In the genomic region with DNA sequence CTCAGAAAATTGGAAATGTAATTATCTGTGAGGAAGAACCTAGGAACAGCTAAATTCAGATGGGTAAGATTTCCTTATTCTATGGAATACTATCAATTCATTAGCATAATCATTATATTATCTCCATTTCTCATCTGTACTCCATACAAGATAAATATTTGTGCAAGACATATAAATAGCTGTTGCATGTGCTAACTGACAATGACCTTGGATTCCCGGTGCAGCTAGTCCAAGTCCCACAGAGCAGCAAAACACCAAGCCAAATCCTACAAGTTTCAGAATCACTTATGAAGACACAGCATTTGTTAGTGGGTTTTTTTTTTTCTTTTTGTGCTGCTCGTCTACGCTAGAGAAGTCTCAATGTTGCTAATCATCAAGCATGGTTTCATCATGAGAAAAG, we compare ENCODE assay signal across 2 cellular contexts.
TF ChIP-seq lines count a peak whose summit lies in the region.

No MANE protein-coding gene starts in this region.

TF ChIP-seq in WTC11, 78 proteins besides CTCF, POLR2A, EP300 and RAD21:
- TF ChIP-seq SMAD3 (CRISPR knock-in tag; IDR thresholded peaks at IDR 0.05; ENCODE audit: borderline replicate concordance) (no peak), ZNF121 (CRISPR knock-in tag; IDR thresholded peaks at IDR 0.05) (no peak), TCF7 (CRISPR knock-in tag; IDR thresholded peaks at IDR 0.05; ENCODE audit: low read depth) (no peak), ZNF138 (CRISPR knock-in tag; conservative IDR thresholded peaks at IDR 0.05) (no peak), ETV6 (CRISPR knock-in tag; IDR thresholded peaks at IDR 0.05) (no peak)
- TF ChIP-seq, protein P1, sequence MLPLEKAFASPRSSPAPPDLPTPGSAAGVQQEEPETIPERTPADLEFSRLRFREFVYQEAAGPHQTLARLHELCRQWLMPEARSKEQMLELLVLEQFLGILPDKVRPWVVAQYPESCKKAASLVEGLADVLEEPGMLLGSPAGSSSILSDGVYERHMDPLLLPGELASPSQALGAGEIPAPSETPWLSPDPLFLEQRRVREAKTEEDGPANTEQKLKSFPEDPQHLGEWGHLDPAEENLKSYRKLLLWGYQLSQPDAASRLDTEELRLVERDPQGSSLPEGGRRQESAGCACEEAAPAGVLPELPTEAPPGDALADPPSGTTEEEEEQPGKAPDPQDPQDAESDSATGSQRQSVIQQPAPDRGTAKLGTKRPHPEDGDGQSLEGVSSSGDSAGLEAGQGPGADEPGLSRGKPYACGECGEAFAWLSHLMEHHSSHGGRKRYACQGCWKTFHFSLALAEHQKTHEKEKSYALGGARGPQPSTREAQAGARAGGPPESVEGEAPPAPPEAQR (CRISPR knock-in tag; IDR thresholded peaks at IDR 0.05): no peak
- TF ChIP-seq, protein P2, sequence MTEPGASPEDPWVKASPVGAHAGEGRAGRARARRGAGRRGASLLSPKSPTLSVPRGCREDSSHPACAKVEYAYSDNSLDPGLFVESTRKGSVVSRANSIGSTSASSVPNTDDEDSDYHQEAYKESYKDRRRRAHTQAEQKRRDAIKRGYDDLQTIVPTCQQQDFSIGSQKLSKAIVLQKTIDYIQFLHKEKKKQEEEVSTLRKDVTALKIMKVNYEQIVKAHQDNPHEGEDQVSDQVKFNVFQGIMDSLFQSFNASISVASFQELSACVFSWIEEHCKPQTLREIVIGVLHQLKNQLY (CRISPR knock-in tag; IDR thresholded peaks at IDR 0.05): no peak
- TF ChIP-seq, protein P3, sequence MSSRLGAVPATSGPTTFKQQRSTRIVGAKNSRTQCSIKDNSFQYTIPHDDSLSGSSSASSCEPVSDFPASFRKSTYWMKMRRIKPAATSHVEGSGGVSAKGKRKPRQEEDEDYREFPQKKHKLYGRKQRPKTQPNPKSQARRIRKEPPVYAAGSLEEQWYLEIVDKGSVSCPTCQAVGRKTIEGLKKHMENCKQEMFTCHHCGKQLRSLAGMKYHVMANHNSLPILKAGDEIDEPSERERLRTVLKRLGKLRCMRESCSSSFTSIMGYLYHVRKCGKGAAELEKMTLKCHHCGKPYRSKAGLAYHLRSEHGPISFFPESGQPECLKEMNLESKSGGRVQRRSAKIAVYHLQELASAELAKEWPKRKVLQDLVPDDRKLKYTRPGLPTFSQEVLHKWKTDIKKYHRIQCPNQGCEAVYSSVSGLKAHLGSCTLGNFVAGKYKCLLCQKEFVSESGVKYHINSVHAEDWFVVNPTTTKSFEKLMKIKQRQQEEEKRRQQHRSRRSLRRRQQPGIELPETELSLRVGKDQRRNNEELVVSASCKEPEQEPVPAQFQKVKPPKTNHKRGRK (CRISPR knock-in tag; IDR thresholded peaks at IDR 0.05; ENCODE audit: borderline replicate concordance): no peak
- TF ChIP-seq, protein P4, sequence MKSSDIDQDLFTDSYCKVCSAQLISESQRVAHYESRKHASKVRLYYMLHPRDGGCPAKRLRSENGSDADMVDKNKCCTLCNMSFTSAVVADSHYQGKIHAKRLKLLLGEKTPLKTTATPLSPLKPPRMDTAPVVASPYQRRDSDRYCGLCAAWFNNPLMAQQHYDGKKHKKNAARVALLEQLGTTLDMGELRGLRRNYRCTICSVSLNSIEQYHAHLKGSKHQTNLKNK (CRISPR knock-in tag; IDR thresholded peaks at IDR 0.05): no peak
- TF ChIP-seq, protein P5, sequence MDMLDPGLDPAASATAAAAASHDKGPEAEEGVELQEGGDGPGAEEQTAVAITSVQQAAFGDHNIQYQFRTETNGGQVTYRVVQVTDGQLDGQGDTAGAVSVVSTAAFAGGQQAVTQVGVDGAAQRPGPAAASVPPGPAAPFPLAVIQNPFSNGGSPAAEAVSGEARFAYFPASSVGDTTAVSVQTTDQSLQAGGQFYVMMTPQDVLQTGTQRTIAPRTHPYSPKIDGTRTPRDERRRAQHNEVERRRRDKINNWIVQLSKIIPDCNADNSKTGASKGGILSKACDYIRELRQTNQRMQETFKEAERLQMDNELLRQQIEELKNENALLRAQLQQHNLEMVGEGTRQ (CRISPR knock-in tag; IDR thresholded peaks at IDR 0.05): no peak
- TF ChIP-seq, protein P6, sequence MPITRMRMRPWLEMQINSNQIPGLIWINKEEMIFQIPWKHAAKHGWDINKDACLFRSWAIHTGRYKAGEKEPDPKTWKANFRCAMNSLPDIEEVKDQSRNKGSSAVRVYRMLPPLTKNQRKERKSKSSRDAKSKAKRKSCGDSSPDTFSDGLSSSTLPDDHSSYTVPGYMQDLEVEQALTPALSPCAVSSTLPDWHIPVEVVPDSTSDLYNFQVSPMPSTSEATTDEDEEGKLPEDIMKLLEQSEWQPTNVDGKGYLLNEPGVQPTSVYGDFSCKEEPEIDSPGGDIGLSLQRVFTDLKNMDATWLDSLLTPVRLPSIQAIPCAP (CRISPR knock-in tag; IDR thresholded peaks at IDR 0.05): no peak

TF ChIP-seq in SK-N-SH, 30 proteins besides CTCF, POLR2A, EP300 and RAD21:
- no peak for TF ChIP-seq FOXJ3 (CRISPR knock-in tag; IDR thresholded peaks at IDR 0.05)
- TF ChIP-seq EZH2phosphoT487 (IDR thresholded peaks at IDR 0.05; ENCODE audit: borderline replicate concordance, low read depth): no peak
- no peak for TF ChIP-seq RXRA (IDR thresholded peaks at IDR 0.05; ENCODE audit: borderline replicate concordance, low read depth)
- no peak for TF ChIP-seq TAF1 (IDR thresholded peaks at IDR 0.05; ENCODE audit: borderline replicate concordance, low read depth, low read length)
- TF ChIP-seq, protein P7, sequence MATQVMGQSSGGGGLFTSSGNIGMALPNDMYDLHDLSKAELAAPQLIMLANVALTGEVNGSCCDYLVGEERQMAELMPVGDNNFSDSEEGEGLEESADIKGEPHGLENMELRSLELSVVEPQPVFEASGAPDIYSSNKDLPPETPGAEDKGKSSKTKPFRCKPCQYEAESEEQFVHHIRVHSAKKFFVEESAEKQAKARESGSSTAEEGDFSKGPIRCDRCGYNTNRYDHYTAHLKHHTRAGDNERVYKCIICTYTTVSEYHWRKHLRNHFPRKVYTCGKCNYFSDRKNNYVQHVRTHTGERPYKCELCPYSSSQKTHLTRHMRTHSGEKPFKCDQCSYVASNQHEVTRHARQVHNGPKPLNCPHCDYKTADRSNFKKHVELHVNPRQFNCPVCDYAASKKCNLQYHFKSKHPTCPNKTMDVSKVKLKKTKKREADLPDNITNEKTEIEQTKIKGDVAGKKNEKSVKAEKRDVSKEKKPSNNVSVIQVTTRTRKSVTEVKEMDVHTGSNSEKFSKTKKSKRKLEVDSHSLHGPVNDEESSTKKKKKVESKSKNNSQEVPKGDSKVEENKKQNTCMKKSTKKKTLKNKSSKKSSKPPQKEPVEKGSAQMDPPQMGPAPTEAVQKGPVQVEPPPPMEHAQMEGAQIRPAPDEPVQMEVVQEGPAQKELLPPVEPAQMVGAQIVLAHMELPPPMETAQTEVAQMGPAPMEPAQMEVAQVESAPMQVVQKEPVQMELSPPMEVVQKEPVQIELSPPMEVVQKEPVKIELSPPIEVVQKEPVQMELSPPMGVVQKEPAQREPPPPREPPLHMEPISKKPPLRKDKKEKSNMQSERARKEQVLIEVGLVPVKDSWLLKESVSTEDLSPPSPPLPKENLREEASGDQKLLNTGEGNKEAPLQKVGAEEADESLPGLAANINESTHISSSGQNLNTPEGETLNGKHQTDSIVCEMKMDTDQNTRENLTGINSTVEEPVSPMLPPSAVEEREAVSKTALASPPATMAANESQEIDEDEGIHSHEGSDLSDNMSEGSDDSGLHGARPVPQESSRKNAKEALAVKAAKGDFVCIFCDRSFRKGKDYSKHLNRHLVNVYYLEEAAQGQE (IDR thresholded peaks at IDR 0.05; ENCODE audit: low read depth, low read length): no peak
